ENCODE assay signal across 8 cellular contexts in genomic region chr10:61000769-61001730, GRCh38. TPM values are rescaled to one million over a fixed set of nuclear protein-coding genes. Genes with fewer than 3 reads are reported as not detected.
DNase-seq lines count a peak whose midpoint lies in the region; ATAC-seq, FAIRE-seq and TF ChIP-seq lines count a peak whose summit lies in the region.

No MANE protein-coding gene starts in this region.

- intact Hi-C loops in transverse colon (cut with DNase I; ENCODE audit: low total_unique reads), result no loop called here

- no peaks in the 10 kb centered on the region for H3K9me3 ChIP-seq in transverse colon

- peaks cover 3% of the 10 kb centered on the region for H3K9me3 Mint-ChIP-seq in memory B cell

- H3K27ac Mint-ChIP-seq in memory B cell, result no peak overlapping the region

- H3K36me3 Mint-ChIP-seq in memory B cell, result no peaks in the 10 kb centered on the region

- peaks cover 22% of the 10 kb centered on the region for H3K27me3 Mint-ChIP-seq in memory B cell

- peak overlapping the region; percentile 56 for H3K4me3 Mint-ChIP-seq in memory B cell

- ATAC-seq in memory B cell (ENCODE audit: low read depth) (peak; percentile 47), HG02981 (IDR thresholded peaks at IDR 0.05; ENCODE audit: unreplicated experiment) (no peak)

- H3K27ac ChIP-seq in transverse colon, result peak overlapping the region in 1 of 4 donors; percentile 34

- no peak for TF ChIP-seq EP300 in transverse colon (IDR thresholded peaks at IDR 0.05; ENCODE audit: low read depth)

- H3K4me1 Mint-ChIP-seq in memory B cell, result peaks cover 3% of the 10 kb centered on the region

- TF ChIP-seq POLR2A in GM12892 (IDR thresholded peaks at IDR 0.05; ENCODE audit: low read depth, low read length), result no peak
- no peak for TF ChIP-seq POLR2A in transverse colon (IDR thresholded peaks at IDR 0.05)

- H3K36me3 ChIP-seq in transverse colon, result no peaks in the 10 kb centered on the region

- H3K4me1 ChIP-seq in transverse colon, result peaks cover 0 to 21% (median 10%) of the 10 kb centered on the region in 4 donors

- in situ Hi-C loops in transverse colon (cut with MboI; ENCODE audit: low pct_ligation_motif_present in 1 of 4, low pct_unique_long_range_greater_than_20kb in 1 of 4, low sequenced_read_pairs in 3 of 4), result no loop called here

- DNase-seq in GM12892 (ENCODE audit: insufficient read length) (peak; percentile 4), NCI-H748 (lab: John Stamatoyannopoulos, UW; ENCODE audit: unreplicated experiment) (peak; percentile 65), ecto neural progenitor cell (ENCODE audit: low spot score) (peak; percentile 80), memory B cell (ENCODE audit: low spot score in 2 of 2) (no peak), transverse colon (peak; percentile 29), ureter (ENCODE audit: low spot score) (no peak)
- no peak for DNase-seq in central memory CD4-positive, alpha-beta T cell

- no peak for TF ChIP-seq CTCF in transverse colon (IDR thresholded peaks at IDR 0.05)

- no peak for FAIRE-seq in GM12892 (lab: Jason Lieb, UNC)

- peak overlapping the region; percentile 31 to 48 (median 44) for H3K4me3 ChIP-seq in transverse colon

- 9 to 20% methylated on average over 8 to 30 of the region's 78 CpGs for WGBS in transverse colon (ENCODE audit: low coverage in 1 of 2), 2 donors

- peaks cover 15% of the 10 kb centered on the region for H3K27me3 ChIP-seq in transverse colon

RNA-seq across cellular contexts. Expression of gene RHOBTB1, which starts 57.1 kb away (rescaled TPM):
- polyA plus RNA-seq in GM12892 (2012; ENCODE audit: missing spikeins), result not detected
- total RNA-seq in transverse colon, result 10 to 100 TPM in 1 of 4 donors, 1 to 10 TPM in 3; 4.0 to 13.1 (median 9.0) TPM
- total RNA-seq in ureter, result 10.9 TPM

Comparison
In these comparisons a context has a peak if more than half of its experiments do, and no peak if none do; other contexts are left out.
1. DNase-seq: peak in GM12892 (single experiment), NCI-H748 (single experiment), ecto neural progenitor cell (single experiment) and transverse colon (single experiment); none in memory B cell (0 of 2), ureter (single experiment) and central memory CD4-positive, alpha-beta T cell (single experiment).